In genomic region chr19:35154535-35155406, GRCh38 we compare ENCODE assay signal across 1 cellular context.
A peak's percentile ranks its signal among the peaks of the same experiment; 100 is the strongest.
TF ChIP-seq lines count a peak whose summit lies in the region.

Gene FXYD5 (plus strand): TSS chr19:35154735. CDS start chr19:35155551, 816 bp downstream.

TF ChIP-seq in K562, 482 proteins besides CTCF, POLR2A, EP300 and RAD21 (continued from another document and continues in another):
- TF ChIP-seq ZNF592 (IDR thresholded peaks at IDR 0.05), result no peak
- peak; percentile 85 for TF ChIP-seq FOSL1 (tag; conservative IDR thresholded peaks at IDR 0.05)
- peak; percentile 80 for TF ChIP-seq BCOR (IDR thresholded peaks at IDR 0.05)
- TF ChIP-seq ARHGAP35 (IDR thresholded peaks at IDR 0.05; ENCODE audit: partially characterized antibody), result no peak
- TF ChIP-seq ARID2 (IDR thresholded peaks at IDR 0.05), result peak; percentile 76; the same call in 1 of the 2 replicates
- TF ChIP-seq SIN3B (IDR thresholded peaks at IDR 0.05; ENCODE audit: low read depth), result no peak
- TF ChIP-seq BACH1 (tag; IDR thresholded peaks at IDR 0.05), result no peak
- TF ChIP-seq ZFP1 (CRISPR knock-in tag; IDR thresholded peaks at IDR 0.05), result no peak
- no peak for TF ChIP-seq ZNF511 (CRISPR knock-in tag; IDR thresholded peaks at IDR 0.05)
- peak; percentile 78; the same call in 1 of the 2 replicates for TF ChIP-seq ATF7 (IDR thresholded peaks at IDR 0.05)
- TF ChIP-seq SMARCC2 (IDR thresholded peaks at IDR 0.05; ENCODE audit: low read depth), result peak; percentile 58; the same call in 1 of the 2 replicates
- no peak for TF ChIP-seq HMG20B (CRISPR knock-in tag; IDR thresholded peaks at IDR 0.05)
- TF ChIP-seq CBFA2T3 (IDR thresholded peaks at IDR 0.05), result peak; percentile 43; the same call in 1 of the 2 replicates
- TF ChIP-seq HDAC8 (tag; IDR thresholded peaks at IDR 0.05), result no peak
- no peak for TF ChIP-seq SFPQ (IDR thresholded peaks at IDR 0.05; ENCODE audit: low read depth, low read length)
- no peak for TF ChIP-seq ZNF436 (CRISPR knock-in tag; IDR thresholded peaks at IDR 0.05)
- no peak for TF ChIP-seq FOXJ2 (tag; IDR thresholded peaks at IDR 0.05)
- TF ChIP-seq ATF1 (CRISPR knock-in tag; IDR thresholded peaks at IDR 0.05), result no peak
- peak; percentile 71 for TF ChIP-seq ATF1 (tag; IDR thresholded peaks at IDR 0.05)
- TF ChIP-seq PCBP2 (IDR thresholded peaks at IDR 0.05; ENCODE audit: low read depth, low read length, poor library complexity, severe bottlenecking), result no peak
- TF ChIP-seq ILF3 (IDR thresholded peaks at IDR 0.05; ENCODE audit: borderline replicate concordance), result no peak
- TF ChIP-seq MXI1 (IDR thresholded peaks at IDR 0.05; ENCODE audit: low read depth, low read length), result no peak
- no peak for TF ChIP-seq NUFIP1 (IDR thresholded peaks at IDR 0.05; ENCODE audit: partially characterized antibody)
- peak; percentile 68; the same call in 1 of the 2 replicates for TF ChIP-seq ZNF263 (CRISPR knock-in tag; IDR thresholded peaks at IDR 0.05; ENCODE audit: borderline replicate concordance)
- no peak for TF ChIP-seq SNIP1 (IDR thresholded peaks at IDR 0.05; ENCODE audit: low read depth)
- TF ChIP-seq ZNF165 (CRISPR knock-in tag; IDR thresholded peaks at IDR 0.05; ENCODE audit: borderline replicate concordance), result no peak
- no peak; the same call in 1 of the 2 replicates for TF ChIP-seq PML (IDR thresholded peaks at IDR 0.05; ENCODE audit: low read length)
- peak; percentile 73 to 82; a peak in 3 of 4 replicates for TF ChIP-seq SIN3A (IDR thresholded peaks at IDR 0.05; ENCODE audit: borderline replicate concordance in 2 of 2, control insufficient read depth in 1 of 2, low read depth in 2 of 2, low read length in 2 of 2)
- 0 out of 2 replicates have a peak, but pooled peaks have one; percentile 32 for TF ChIP-seq NFATC3 (IDR thresholded peaks at IDR 0.05)
- no peak for TF ChIP-seq ZNF217 (CRISPR knock-in tag; IDR thresholded peaks at IDR 0.05)
- TF ChIP-seq GABPA (tag; conservative IDR thresholded peaks at IDR 0.05; ENCODE audit: low read depth), result 0 out of 2 replicates have a peak, but pooled peaks have one; percentile 40
- TF ChIP-seq AFF1 (IDR thresholded peaks at IDR 0.05; ENCODE audit: low read depth in 1 of 2, partially characterized antibody in 2 of 2), result peak; percentile 25 to 45
- TF ChIP-seq SUPT5H (IDR thresholded peaks at IDR 0.05), result peak; percentile 93
- no peak for TF ChIP-seq ZKSCAN1 (IDR thresholded peaks at IDR 0.05; ENCODE audit: low read depth, low read length)
- TF ChIP-seq POLR2AphosphoS2 (IDR thresholded peaks at IDR 0.05; ENCODE audit: low read length), result peak; percentile 41; the same call in 1 of the 2 replicates
- TF ChIP-seq E2F8 (IDR thresholded peaks at IDR 0.05; ENCODE audit: low read depth, partially characterized antibody), result no peak
- no peak for TF ChIP-seq ZNF79 (CRISPR knock-in tag; IDR thresholded peaks at IDR 0.05; ENCODE audit: low read depth)
- no peak for TF ChIP-seq HDAC3 (IDR thresholded peaks at IDR 0.05; ENCODE audit: borderline replicate concordance, partially characterized antibody)
- TF ChIP-seq CBX8 (IDR thresholded peaks at IDR 0.05; ENCODE audit: borderline replicate concordance, extremely low read depth, low read depth, low read length, poor library complexity, severe bottlenecking), result no peak
- TF ChIP-seq ZNF764 (CRISPR knock-in tag; IDR thresholded peaks at IDR 0.05; ENCODE audit: low read depth), result 0 out of 2 replicates have a peak, but pooled peaks have one; percentile 22
- TF ChIP-seq ZNF384 (IDR thresholded peaks at IDR 0.05; ENCODE audit: low read depth, low read length), result no peak
- no peak for TF ChIP-seq MED1 (CRISPR knock-in tag; IDR thresholded peaks at IDR 0.05; ENCODE audit: borderline replicate concordance)
- no peak for TF ChIP-seq E2F5 (CRISPR knock-in tag; IDR thresholded peaks at IDR 0.05)
- no peak; the same call in 1 of the 2 replicates for TF ChIP-seq TFAP4 (CRISPR knock-in tag; IDR thresholded peaks at IDR 0.05; ENCODE audit: borderline replicate concordance)
- TF ChIP-seq KLF1 (tag; IDR thresholded peaks at IDR 0.05), result peak; percentile 43; the same call in 1 of the 2 replicates
- TF ChIP-seq ZNF277 (CRISPR knock-in tag; IDR thresholded peaks at IDR 0.05; ENCODE audit: borderline replicate concordance), result no peak
- no peak; the same call in 1 of the 2 replicates for TF ChIP-seq CBFB (CRISPR knock-in tag; IDR thresholded peaks at IDR 0.05)
- TF ChIP-seq ZNF699 (CRISPR knock-in tag; IDR thresholded peaks at IDR 0.05; ENCODE audit: insufficient replicate concordance), result no peak
- TF ChIP-seq SAP30 (IDR thresholded peaks at IDR 0.05; ENCODE audit: borderline replicate concordance, insufficient read depth, low read depth, low read length, poor library complexity, severe bottlenecking), result peak; percentile 23
- no peak for TF ChIP-seq ZNF311 (CRISPR knock-in tag; IDR thresholded peaks at IDR 0.05)
- TF ChIP-seq ZNF197 (CRISPR knock-in tag; IDR thresholded peaks at IDR 0.05; ENCODE audit: low read depth), result no peak
- TF ChIP-seq HNRNPLL (IDR thresholded peaks at IDR 0.05; ENCODE audit: low read depth, low read length, poor library complexity, severe bottlenecking), result peak; percentile 87
- no peak for TF ChIP-seq SIX5 (IDR thresholded peaks at IDR 0.05; ENCODE audit: borderline replicate concordance in 1 of 2, insufficient read depth in 1 of 2, low read depth in 1 of 2, low read length in 2 of 2)
